Comparison of ENCODE assay signal across 23 cellular contexts in genomic region chr2:2762898-2763287, GRCh38.
"Had no signal": no experiment of that assay in that cellular context is flagged by ENCODE, and none has a peak within 500 bp of the region (broad histone marks: within the 10 kb centered on the region; RNA-seq: fewer than 3 reads in every experiment).

No MANE protein-coding gene starts in this region.

- H3K27ac Mint-ChIP-seq: activated CD8-positive, alpha-beta T cell treated with anti-CD3 and anti-CD28 coated beads, Interleukin-2, amount 10 ng/mL, durations not matched to agents 7 days and 5 days; activated naive CD4-positive, alpha-beta T cell treated with anti-CD3 and anti-CD28 coated beads, Interleukin-2, amount 50 U/mL, for 24 hours; effector memory CD8-positive, alpha-beta T cell; natural killer cell treated with Interleukin-12 subunit alpha and Interleukin-12 subunit beta and Interleukin-15 and Interleukin-18, amount 100 ng/mL, for 72 hours had no signal

- H3K9me3 ChIP-seq: ascending aorta, colonic mucosa, esophagus squamous epithelium, neutrophil, ovary had no signal

- H3K9me3 Mint-ChIP-seq: activated naive CD4-positive, alpha-beta T cell treated with anti-CD3 and anti-CD28 coated beads, Interleukin-2, amount 50 U/mL, for 24 hours; effector memory CD8-positive, alpha-beta T cell; natural killer cell treated with Interleukin-12 subunit alpha and Interleukin-12 subunit beta and Interleukin-15 and Interleukin-18, amount 100 ng/mL, for 72 hours had no signal

- H3K36me3 Mint-ChIP-seq: activated naive CD4-positive, alpha-beta T cell treated with anti-CD3 and anti-CD28 coated beads, Interleukin-2, amount 50 U/mL, for 24 hours; natural killer cell treated with Interleukin-12 subunit alpha and Interleukin-12 subunit beta and Interleukin-15 and Interleukin-18, amount 100 ng/mL, for 72 hours had no signal

- ATAC-seq: activated CD8-positive, alpha-beta T cell treated with anti-CD3 and anti-CD28 coated beads, Interleukin-2, amount 10 ng/mL, durations not matched to agents 7 days and 5 days; effector memory CD8-positive, alpha-beta T cell; gastroesophageal sphincter; left lobe of liver; natural killer cell treated with Interleukin-12 subunit alpha and Interleukin-12 subunit beta and Interleukin-15 and Interleukin-18, amount 100 ng/mL, for 72 hours; stimulated activated naive CD8-positive, alpha-beta T cell treated with anti-CD3 and anti-CD28 coated beads, Interleukin-15, Interleukin-2, amounts not matched to agents 100 U/mL and 50 U/mL, for 24 hours had no signal

- H3K27me3 ChIP-seq: ascending aorta, colonic mucosa, dorsolateral prefrontal cortex, esophagus squamous epithelium, gastroesophageal sphincter, heart left ventricle, neutrophil, ovary, sigmoid colon, tibial nerve had no signal

- H3K27me3 Mint-ChIP-seq: activated naive CD4-positive, alpha-beta T cell treated with anti-CD3 and anti-CD28 coated beads, Interleukin-2, amount 50 U/mL, for 24 hours; central memory CD8-positive, alpha-beta T cell; effector memory CD8-positive, alpha-beta T cell; natural killer cell treated with Interleukin-12 subunit alpha and Interleukin-12 subunit beta and Interleukin-15 and Interleukin-18, amount 100 ng/mL, for 72 hours had no signal

- H3K4me1 Mint-ChIP-seq: activated naive CD4-positive, alpha-beta T cell treated with anti-CD3 and anti-CD28 coated beads, Interleukin-2, amount 50 U/mL, for 24 hours; central memory CD8-positive, alpha-beta T cell had no signal

- H3K4me1 ChIP-seq: ascending aorta, colonic mucosa had no signal

- H3K36me3 ChIP-seq: ascending aorta, colonic mucosa, esophagus squamous epithelium, gastroesophageal sphincter, heart left ventricle, neutrophil, ovary, sigmoid colon, tibial nerve had no signal

- H3K4me3 ChIP-seq: ascending aorta, colonic mucosa, dorsolateral prefrontal cortex, esophagus squamous epithelium, gastroesophageal sphincter, heart left ventricle, ovary, sigmoid colon, smooth muscle cell, tibial nerve had no signal

- DNase-seq: activated CD4-positive, alpha-beta T cell treated with anti-CD3 and anti-CD28 coated beads for 1 hour; activated CD4-positive, alpha-beta T cell treated with anti-CD3 and anti-CD28 coated beads, Interleukin-2, amount 50 U/mL, for 1 hour; activated CD8-positive, alpha-beta T cell treated with anti-CD3 and anti-CD28 coated beads, Interleukin-2, amount 10 ng/mL, durations not matched to agents 7 days and 5 days; activated gamma-delta T cell treated with Interleukin-2 at 50 U/mL for 16 hours; colonic mucosa; dorsolateral prefrontal cortex; effector memory CD8-positive, alpha-beta T cell; esophagus squamous epithelium; heart left ventricle; ovary; sigmoid colon; stimulated activated CD4-positive, alpha-beta T cell treated with anti-CD3 and anti-CD28 coated beads, Interleukin-4, amount 100 ng/mL, for 24 hours; stimulated activated naive CD8-positive, alpha-beta T cell treated with anti-CD3 and anti-CD28 coated beads, Interleukin-15, Interleukin-2, amounts not matched to agents 100 U/mL and 50 U/mL, for 24 hours; T-helper 1 cell had no signal

- H3K4me3 Mint-ChIP-seq: activated CD8-positive, alpha-beta T cell treated with anti-CD3 and anti-CD28 coated beads, Interleukin-2, amount 10 ng/mL, durations not matched to agents 7 days and 5 days; activated naive CD4-positive, alpha-beta T cell treated with anti-CD3 and anti-CD28 coated beads, Interleukin-2, amount 50 U/mL, for 24 hours; central memory CD8-positive, alpha-beta T cell; effector memory CD8-positive, alpha-beta T cell; natural killer cell treated with Interleukin-12 subunit alpha and Interleukin-12 subunit beta and Interleukin-15 and Interleukin-18, amount 100 ng/mL, for 72 hours had no signal

- H3K27ac ChIP-seq: ascending aorta, colonic mucosa, gastroesophageal sphincter, heart left ventricle, neutrophil, ovary, sigmoid colon, tibial nerve had no signal
